ENCODE assay signal across 24 cellular contexts in the genomic region with DNA sequence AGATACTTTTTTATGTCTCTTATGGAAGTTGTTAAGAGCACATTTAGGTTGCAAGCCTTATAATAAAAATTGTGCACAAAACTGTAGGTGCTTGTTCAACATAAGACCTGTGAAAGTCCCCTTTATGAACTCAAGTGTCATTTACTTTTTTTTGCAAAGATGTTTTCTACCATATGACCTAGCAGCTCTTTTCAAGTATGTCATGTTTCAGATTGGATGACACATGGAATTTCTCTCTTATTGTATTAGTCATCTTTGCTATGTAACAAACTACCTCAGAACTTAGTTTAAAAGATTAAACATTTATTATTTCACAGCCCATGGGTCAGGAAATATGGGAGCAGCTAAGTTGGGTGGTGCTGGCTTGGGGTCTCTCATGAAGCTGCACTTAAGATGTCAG. TPM values are rescaled to one million over a fixed set of nuclear protein-coding genes. Genes with fewer than 3 reads are reported as not detected.
DNase-seq lines count a peak whose midpoint lies in the region; ATAC-seq and TF ChIP-seq lines count a peak whose summit lies in the region.
"Had no signal": no experiment of that assay in that cellular context is flagged by ENCODE, and none has a peak within 500 bp of the region (broad histone marks: within the 10 kb centered on the region; RNA-seq: fewer than 3 reads in every experiment).

No MANE protein-coding gene starts in this region.

- H3K4me1 ChIP-seq in right cardiac atrium (ENCODE audit: control insufficient read depth, insufficient read depth, low read length) (peaks cover 2% of the 10 kb centered on the region), heart right ventricle (peaks cover 0 to 27% (median 15%) of the 10 kb centered on the region in 9 donors)

- H3K27ac ChIP-seq in right cardiac atrium (ENCODE audit: low read length) (peak overlapping the region; percentile 17), heart right ventricle (peak overlapping the region in 1 of 10 donors; percentile 68)
- H3K27ac ChIP-seq: hepatocyte, left lung, right lobe of liver, tibial nerve had no signal

- TF ChIP-seq CTCF in heart right ventricle (IDR thresholded peaks at IDR 0.05) (no peak), fibroblast of pulmonary artery (IDR thresholded peaks at IDR 0.05; ENCODE audit: low read length, missing control alignments) (no peak)

- intact Hi-C loops in right cardiac atrium (cut with DNase I) (no loop called here), heart right ventricle (cut with DNase I) (no loop called here)

- peaks cover 0 to 53% (median 24%) of the 10 kb centered on the region in 9 donors for H3K36me3 ChIP-seq in heart right ventricle

- DNase-seq in right cardiac atrium: no peak
- DNase-seq in heart right ventricle: no peak
- peak; percentile 5 for DNase-seq in SK-MEL-5 (ENCODE audit: low read depth, low spot score)
- DNase-seq in fibroblast of pulmonary artery (ENCODE audit: low read depth): peak; percentile 14
- peak; percentile 6 for DNase-seq in stromal cell of bone marrow (ENCODE audit: low read depth)
- no peak for DNase-seq in NCI-H2196 treated with DMSO at 0.1 percent for 48 hours (lab: John Stamatoyannopoulos, UW; ENCODE audit: unreplicated experiment)
- DNase-seq: activated CD4-positive, alpha-beta T cell treated with anti-CD3 and anti-CD28 coated beads for 36 hours; aorta; CD4-positive, alpha-beta memory T cell; DMS153; GDM1; immature natural killer cell; Karpas-422; left lung; naive thymus-derived CD4-positive, alpha-beta T cell; NCI-H1694 treated with DMSO at 0.1 percent for 48 hours; NCI-H526 treated with DMSO at 0.1 percent for 48 hours; right lobe of liver; stimulated activated naive CD8-positive, alpha-beta T cell treated with anti-CD3 and anti-CD28 coated beads, Interleukin-15, amount 100 ng/mL, for 72 hours; T-helper 17 cell had no signal

- in situ Hi-C loops in SK-MEL-5 (cut with HindIII; ENCODE audit: low pct_unique_long_range_greater_than_20kb, low sequenced_read_pairs): no loop called here

- no peaks in the 10 kb centered on the region for H3K27me3 ChIP-seq in right cardiac atrium (ENCODE audit: control insufficient read depth, insufficient read depth)
- H3K27me3 ChIP-seq in heart right ventricle: no peaks in the 10 kb centered on the region
- H3K27me3 ChIP-seq: hepatocyte, left lung, right lobe of liver, tibial nerve had no signal

- H3K9me3 ChIP-seq in right cardiac atrium (ENCODE audit: control insufficient read depth, low read length) (no peaks in the 10 kb centered on the region), heart right ventricle (peaks cover 0 to 13% (median 0%) of the 10 kb centered on the region in 11 donors)
- H3K9me3 ChIP-seq: left lung, right lobe of liver, tibial nerve had no signal

- ATAC-seq in right cardiac atrium (no peak), heart right ventricle (no peak), GM19395 (IDR thresholded peaks at IDR 0.05; ENCODE audit: unreplicated experiment) (no peak), GM18867 (IDR thresholded peaks at IDR 0.05; ENCODE audit: unreplicated experiment) (no peak)
- ATAC-seq: activated CD4-positive, alpha-beta T cell treated with anti-CD3 and anti-CD28 coated beads for 36 hours; left lung; naive thymus-derived CD4-positive, alpha-beta T cell; right lobe of liver; stimulated activated naive CD8-positive, alpha-beta T cell treated with anti-CD3 and anti-CD28 coated beads, Interleukin-15, amount 100 ng/mL, for 72 hours; T-helper 17 cell had no signal

- no peak overlapping the region for H3K4me3 ChIP-seq in right cardiac atrium (ENCODE audit: low read length)
- no peak overlapping the region for H3K4me3 ChIP-seq in heart right ventricle
- H3K4me3 ChIP-seq in fibroblast of pulmonary artery (replicated peaks; ENCODE audit: low read depth, low read length): no peak overlapping the region
- H3K4me3 ChIP-seq: hepatocyte, left lung, right lobe of liver, tibial nerve had no signal

RNA-seq across cellular contexts. Expression of gene PHKB, which starts 57.9 kb away (rescaled TPM):
- total RNA-seq in right cardiac atrium (10 to 100 TPM; 62.2 to 68.0 (median 63.5) TPM), heart right ventricle (10 to 100 TPM; 61.2 to 76.6 (median 64.5) TPM)
- polyA plus RNA-seq in right cardiac atrium (20.2 TPM), heart right ventricle (10 to 100 TPM; 16.9 to 20.0 TPM)
- total RNA-seq in SK-MEL-5 (2014; rRNA removed; shearing (Covaris generic)): 42.1 and 45.1 TPM in 2 replicates
- polyA plus RNA-seq in SK-MEL-5 (2015; cell fraction: cytosol; rRNA removed): 19.2 and 24.2 TPM in 2 replicates
- 60.8 and 82.8 TPM in 2 replicates for polyA plus RNA-seq in SK-MEL-5 (2015; cell fraction: nucleus; rRNA removed)

RNA-seq across cellular contexts. Expression of gene ITFG1, which starts 58.2 kb away (rescaled TPM):
- total RNA-seq in right cardiac atrium (10 to 100 TPM; 61.6 to 72.6 (median 64.5) TPM), heart right ventricle (10 to 100 TPM; 64.2 to 94.5 (median 75.4) TPM)
- polyA plus RNA-seq in right cardiac atrium (51.7 TPM), heart right ventricle (10 to 100 TPM; 10.1 to 28.1 TPM)
- total RNA-seq in SK-MEL-5 (2014; rRNA removed; shearing (Covaris generic)): 110 and 121 TPM in 2 replicates
- 72.5 and 81.9 TPM in 2 replicates for polyA plus RNA-seq in SK-MEL-5 (2015; cell fraction: cytosol; rRNA removed)
- 11.9 and 13.9 TPM in 2 replicates for polyA plus RNA-seq in SK-MEL-5 (2015; cell fraction: nucleus; rRNA removed)

Comparison
In these comparisons a context has a peak if more than half of its experiments do, and no peak if none do; other contexts are left out.
1. DNase-seq: peak in SK-MEL-5 (single experiment), fibroblast of pulmonary artery (single experiment) and stromal cell of bone marrow (single experiment); none in right cardiac atrium (0 of 3), heart right ventricle (0 of 2) and NCI-H2196 treated with DMSO at 0.1 percent for 48 hours (single experiment).